Comparison of ENCODE assay signal across 20 cellular contexts in genomic region chr12:78099806-78100205, GRCh38.
A peak's percentile ranks its signal among the peaks of the same experiment; 100 is the strongest.
DNase-seq lines count a peak whose midpoint lies in the region; ATAC-seq and TF ChIP-seq lines count a peak whose summit lies in the region.
"Had no signal": no experiment of that assay in that cellular context is flagged by ENCODE, and none has a peak within 500 bp of the region (broad histone marks: within the 10 kb centered on the region; RNA-seq: fewer than 3 reads in every experiment).

No MANE protein-coding gene starts in this region.

- H3K4me3 Mint-ChIP-seq in activated T-helper 17 cell treated with anti-CD3 and anti-CD28 coated beads, Interleukin-2, amount 50 U/mL, for 72 hours, result no peak overlapping the region
- no peak overlapping the region for H3K4me3 Mint-ChIP-seq in CD8-positive, alpha-beta T cell
- H3K4me3 Mint-ChIP-seq: CD14-positive monocyte; CD4-positive, alpha-beta T cell; GM23338; H9 had no signal

- intact Hi-C loops in CD8-positive, alpha-beta T cell (cut with DNase I, micrococcal nuclease), result no loop called here

- H3K4me1 Mint-ChIP-seq in activated T-helper 17 cell treated with anti-CD3 and anti-CD28 coated beads, Interleukin-2, amount 50 U/mL, for 72 hours, result no peaks in the 10 kb centered on the region
- H3K4me1 Mint-ChIP-seq in CD8-positive, alpha-beta T cell (ENCODE audit: low read depth), result no peaks in the 10 kb centered on the region
- H3K4me1 Mint-ChIP-seq: CD14-positive monocyte, GM23338 had no signal

- H3K27me3 Mint-ChIP-seq in activated T-helper 17 cell treated with anti-CD3 and anti-CD28 coated beads, Interleukin-2, amount 50 U/mL, for 72 hours, result no peaks in the 10 kb centered on the region
- H3K27me3 Mint-ChIP-seq in CD8-positive, alpha-beta T cell (ENCODE audit: low read depth), result no peaks in the 10 kb centered on the region
- H3K27me3 Mint-ChIP-seq: CD4-positive, alpha-beta T cell had no signal

- CTCF ChIA-PET in HEK293T (lab: Yijun Ruan, JAX), result no interaction called here
- CTCF ChIA-PET in CD8-positive, alpha-beta T cell (lab: Charles Lee), result no interaction called here

- no peaks in the 10 kb centered on the region for H3K4me1 ChIP-seq in CD8-positive, alpha-beta T cell (ENCODE audit: insufficient read depth, low read length)
- H3K4me1 ChIP-seq: A549; BE2C; BLaER1 treated with 17β-estradiol and CSF1 and Interleukin-3, amounts not matched to agents 10 nM and 100 nM had no signal

- no peak overlapping the region for H3K27ac Mint-ChIP-seq in activated T-helper 17 cell treated with anti-CD3 and anti-CD28 coated beads, Interleukin-2, amount 50 U/mL, for 72 hours
- H3K27ac Mint-ChIP-seq in CD8-positive, alpha-beta T cell, result no peak overlapping the region
- H3K27ac Mint-ChIP-seq: CD14-positive monocyte; CD4-positive, alpha-beta T cell; GM23338; H9 had no signal

- H3K36me3 ChIP-seq in CD8-positive, alpha-beta T cell (ENCODE audit: insufficient read depth, low read length), result no peaks in the 10 kb centered on the region
- H3K36me3 ChIP-seq: BE2C; BLaER1 treated with 17β-estradiol and CSF1 and Interleukin-3, amounts not matched to agents 10 nM and 100 nM had no signal

- no peaks in the 10 kb centered on the region for H3K27me3 ChIP-seq in CD8-positive, alpha-beta T cell (ENCODE audit: insufficient read depth, low read length)
- H3K27me3 ChIP-seq: BLaER1 treated with 17β-estradiol and CSF1 and Interleukin-3, amounts not matched to agents 10 nM and 100 nM had no signal

- H3K9me3 Mint-ChIP-seq in activated T-helper 17 cell treated with anti-CD3 and anti-CD28 coated beads, Interleukin-2, amount 50 U/mL, for 72 hours, result peaks cover 9% of the 10 kb centered on the region
- peaks cover 14% of the 10 kb centered on the region for H3K9me3 Mint-ChIP-seq in CD8-positive, alpha-beta T cell
- H3K9me3 Mint-ChIP-seq: GM23338 had no signal

- no peak overlapping the region for H3K27ac ChIP-seq in CD8-positive, alpha-beta T cell (ENCODE audit: low read depth, low read length)
- H3K27ac ChIP-seq: A549; BLaER1 treated with 17β-estradiol and CSF1 and Interleukin-3, amounts not matched to agents 10 nM and 100 nM had no signal

- no peaks in the 10 kb centered on the region for H3K9me3 ChIP-seq in CD8-positive, alpha-beta T cell (ENCODE audit: low read length)
- H3K9me3 ChIP-seq: A549; BE2C; BLaER1 treated with 17β-estradiol and CSF1 and Interleukin-3, amounts not matched to agents 10 nM and 100 nM had no signal

- ATAC-seq in activated T-helper 17 cell treated with anti-CD3 and anti-CD28 coated beads, Interleukin-2, amount 50 U/mL, for 72 hours (replicated peaks), result no peak
- no peak for ATAC-seq in CD8-positive, alpha-beta T cell
- ATAC-seq: A549, GM23338, HCT116 had no signal

- no peak for TF ChIP-seq CTCF in LNCaP clone FGC (IDR thresholded peaks at IDR 0.05; ENCODE audit: control insufficient read depth, extremely low read depth, insufficient read depth)
- no peak for TF ChIP-seq CTCF in CD8-positive, alpha-beta T cell (IDR thresholded peaks at IDR 0.05)

- H3K4me3 ChIP-seq in LNCaP clone FGC (ENCODE audit: low read depth, low read length), result no peak overlapping the region
- H3K4me3 ChIP-seq in CD8-positive, alpha-beta T cell (ENCODE audit: low read depth, low read length), result no peak overlapping the region
- H3K4me3 ChIP-seq: A549; BLaER1 treated with 17β-estradiol and CSF1 and Interleukin-3, amounts not matched to agents 10 nM and 100 nM; GM23338 had no signal

- no peaks in the 10 kb centered on the region for H3K36me3 Mint-ChIP-seq in activated T-helper 17 cell treated with anti-CD3 and anti-CD28 coated beads, Interleukin-2, amount 50 U/mL, for 72 hours (ENCODE audit: low read depth)
- no peaks in the 10 kb centered on the region for H3K36me3 Mint-ChIP-seq in CD8-positive, alpha-beta T cell
- H3K36me3 Mint-ChIP-seq: CD14-positive monocyte had no signal

- DNase-seq in DMS53 (lab: John Stamatoyannopoulos, UW) (peak; percentile 9), DMS53 treated with DMSO at 0.1 percent for 48 hours (lab: John Stamatoyannopoulos, UW; ENCODE audit: unreplicated experiment) (no peak), HEK293T (ENCODE audit: extremely low spot score) (no peak), LNCaP clone FGC (ENCODE audit: low read depth) (peak; percentile 76)
- no peak for DNase-seq in CD8-positive, alpha-beta T cell
- DNase-seq: 8988T; ACHN; AML-193; BE2C; Calu3; CD4-positive, alpha-beta T cell; COR-L47; GF-D8; H9 had no signal

- POLR2A ChIA-PET in HEK293T (lab: Yijun Ruan, JAX), result no interaction called here
- POLR2A ChIA-PET in CD8-positive, alpha-beta T cell (lab: Charles Lee), result no interaction called here

TF ChIP-seq in HEK293T, 16 proteins besides CTCF, POLR2A, EP300 and RAD21:
- TF ChIP-seq CTBP1 (IDR thresholded peaks at IDR 0.05; ENCODE audit: borderline replicate concordance) (peak; percentile 30; the same call in 1 of the 2 replicates), PKNOX1 (IDR thresholded peaks at IDR 0.05) (peak; percentile 87), BHLHE40 (IDR thresholded peaks at IDR 0.05; ENCODE audit: borderline replicate concordance) (no peak)

Comparison
In these comparisons a context has a peak if more than half of its experiments do, and no peak if none do; other contexts are left out.
1. DNase-seq: peak in DMS53 (single experiment) and LNCaP clone FGC (single experiment); none in DMS53 treated with DMSO at 0.1 percent for 48 hours (single experiment), HEK293T (single experiment) and CD8-positive, alpha-beta T cell (0 of 7).